ENCODE assay signal across 1 cellular context in genomic region chr18:3217930-3218647, GRCh38.
TF ChIP-seq lines count a peak whose summit lies in the region.

No MANE protein-coding gene starts in this region.

TF ChIP-seq in SK-N-SH treated with all-trans-retinoic acid at 6 μM for 48 hours, 23 proteins besides CTCF, POLR2A, EP300 and RAD21 (continued from another document):
- no peak for TF ChIP-seq TSHZ2 (CRISPR knock-in tag; IDR thresholded peaks at IDR 0.05)
TF ChIP-seq in SK-N-SH treated with all-trans-retinoic acid at 6 μM for 48 hours: peak in this region for 0.
